15 cellular contexts compared by ENCODE assay signal in the genomic region with DNA sequence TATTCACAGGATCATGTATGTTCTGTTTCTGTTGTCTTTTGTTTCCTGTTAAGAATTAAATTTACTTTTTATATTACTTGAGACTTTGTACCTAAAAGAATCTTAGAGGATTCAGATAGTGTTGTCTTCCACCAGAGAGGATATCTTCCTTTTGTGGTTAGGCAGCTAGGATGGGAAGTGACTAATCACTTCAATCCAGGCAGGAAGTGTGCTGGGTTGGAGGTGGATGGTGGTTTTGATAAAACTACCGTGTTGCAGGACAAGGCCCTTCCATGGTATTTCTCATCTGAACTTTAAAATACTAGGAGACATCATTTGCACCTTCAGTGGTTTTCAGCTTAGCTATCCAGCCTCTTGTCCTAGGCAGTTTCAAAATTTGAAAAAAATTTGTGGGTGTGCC.
DNase-seq lines count a peak whose midpoint lies in the region; ATAC-seq lines count a peak whose summit lies in the region.
"Had no signal": no experiment of that assay in that cellular context is flagged by ENCODE, and none has a peak within 500 bp of the region (broad histone marks: within the 10 kb centered on the region; RNA-seq: fewer than 3 reads in every experiment).

No MANE protein-coding gene starts in this region.

- no peak overlapping the region for H3K4me2 ChIP-seq in neuronal stem cell (ENCODE audit: insufficient read depth, low read length, poor library complexity, severe bottlenecking)

- peak overlapping the region; percentile 27 for H2AFZ ChIP-seq in neuronal stem cell (ENCODE audit: low read length)

- H3K27ac ChIP-seq in neuronal stem cell (replicated peaks; ENCODE audit: low read length), result no peak overlapping the region
- H3K27ac ChIP-seq: HL-60, stomach had no signal

- no peak overlapping the region for H3K18ac ChIP-seq in neuronal stem cell (ENCODE audit: low read length)

- DNase-seq in GM03348 (ENCODE audit: low spot score) (peak; percentile 36), OCI-M1 (lab: John Stamatoyannopoulos, UW) (peak; percentile 72), dermis blood vessel endothelial cell (peak; percentile 66), neuronal stem cell (ENCODE audit: low spot score) (no peak), NCI-H748 treated with DMSO at 0.1 percent for 48 hours (lab: John Stamatoyannopoulos, UW) (no peak)
- no peak for DNase-seq in activated CD4-positive, CD25-positive, alpha-beta regulatory T cell (lab: John Stamatoyannopoulos, UW)
- no peak for DNase-seq in stimulated activated CD4-positive, alpha-beta T cell treated with anti-CD3 and anti-CD28 coated beads, Interleukin-1b, Interleukin-23, amount 100 ng/mL, for 48 hours
- DNase-seq: activated CD4-positive, alpha-beta memory T cell treated with anti-CD3 and anti-CD28 coated beads for 36 hours; activated gamma-delta T cell treated with Interleukin-2 at 50 U/mL for 16 hours; CD4-positive, alpha-beta memory T cell; MV-4-11; stomach had no signal

- no peak overlapping the region for H2BK120ac ChIP-seq in neuronal stem cell (ENCODE audit: low read depth, low read length)

- no peak overlapping the region for H3K14ac ChIP-seq in neuronal stem cell (ENCODE audit: low read length)

- H3K4ac ChIP-seq in neuronal stem cell (ENCODE audit: low read length), result no peak overlapping the region

- peaks cover 0 to 4% of the 10 kb centered on the region in 2 donors for H3K4me1 ChIP-seq in neuronal stem cell (ENCODE audit: control insufficient read depth in 2 of 2, insufficient read depth in 1 of 2, low read depth in 1 of 2, low read length in 2 of 2)
- H3K4me1 ChIP-seq: stomach had no signal

- H3K23ac ChIP-seq in neuronal stem cell (ENCODE audit: low read depth, low read length, poor library complexity), result no peak overlapping the region

- H2AK5ac ChIP-seq in neuronal stem cell (ENCODE audit: low read depth, low read length), result no peak overlapping the region

- no peaks in the 10 kb centered on the region for H3K79me1 ChIP-seq in neuronal stem cell (ENCODE audit: low read depth, low read length)

- H3K4me3 ChIP-seq in neuronal stem cell (ENCODE audit: low read length in 2 of 2), result no peak overlapping the region
- H3K4me3 ChIP-seq: stomach had no signal

- no peak overlapping the region for H2BK5ac ChIP-seq in neuronal stem cell (ENCODE audit: low read length)

- no peaks in the 10 kb centered on the region for H3K27me3 ChIP-seq in neuronal stem cell (ENCODE audit: control insufficient read depth in 3 of 3, insufficient read depth in 3 of 3, low read depth in 1 of 3, low read length in 3 of 3)
- H3K27me3 ChIP-seq: stomach had no signal

- H2BK12ac ChIP-seq in neuronal stem cell (ENCODE audit: low read length), result no peak overlapping the region

- no peak overlapping the region for H4K8ac ChIP-seq in neuronal stem cell (ENCODE audit: low read depth, low read length)

- no peak for ATAC-seq in GM19328 (IDR thresholded peaks at IDR 0.05; ENCODE audit: unreplicated experiment)
- ATAC-seq: Panc1 had no signal

- H3K36me3 ChIP-seq in neuronal stem cell (replicated peaks in 1 of 2; ENCODE audit: control insufficient read depth in 2 of 2, insufficient read depth in 2 of 2, low read length in 2 of 2), result no peaks in the 10 kb centered on the region
- H3K36me3 ChIP-seq: stomach had no signal

- H3K9ac ChIP-seq in neuronal stem cell (ENCODE audit: low read depth, low read length, poor library complexity), result no peak overlapping the region

- H2BK15ac ChIP-seq in neuronal stem cell (ENCODE audit: low read length), result no peak overlapping the region

- WGBS in neuronal stem cell (ENCODE audit: extremely low coverage in 2 of 2, insufficient read length in 2 of 2, insufficient replicate concordance in 1 of 2), 2 donors, result no CpG with 5 or more reads among the region's 1 CpG

- H3K9me3 ChIP-seq in neuronal stem cell (replicated peaks in 1 of 2; ENCODE audit: control insufficient read depth in 2 of 2, insufficient read depth in 1 of 2, low read depth in 1 of 2, low read length in 2 of 2), result no peaks in the 10 kb centered on the region

- H4K91ac ChIP-seq in neuronal stem cell (ENCODE audit: low read depth, low read length, poor library complexity), result no peak overlapping the region

Comparison
In these comparisons a context has a peak if more than half of its experiments do, and no peak if none do; other contexts are left out.
1. DNase-seq: peak in GM03348 (single experiment), OCI-M1 (single experiment) and dermis blood vessel endothelial cell (single experiment); none in neuronal stem cell (single experiment), activated CD4-positive, CD25-positive, alpha-beta regulatory T cell (0 of 4), NCI-H748 treated with DMSO at 0.1 percent for 48 hours (single experiment) and stimulated activated CD4-positive, alpha-beta T cell treated with anti-CD3 and anti-CD28 coated beads, Interleukin-1b, Interleukin-23, amount 100 ng/mL, for 48 hours (single experiment).